Comparison of ENCODE assay signal across 8 cellular contexts in genomic region chr1:153958111-153958960, GRCh38. TPM values are rescaled to one million over a fixed set of nuclear protein-coding genes. Genes with fewer than 3 reads are reported as not detected.
A peak's percentile ranks its signal among the peaks of the same experiment; 100 is the strongest.
DNase-seq lines count a peak whose midpoint lies in the region; ATAC-seq and TF ChIP-seq lines count a peak whose summit lies in the region.

Gene CRTC2 (minus strand): TSS chr1:153958612. CDS start chr1:153958497, 115 bp downstream.

- H3K4me3 ChIP-seq in heart right ventricle (peak within 1 kb of the TSS; percentile 71 to 99 (median 94)), upper lobe of left lung (peak within 1 kb of the TSS; percentile 83 to 96 (median 90))

- peak; percentile 98 for DNase-seq in GM13977 (ENCODE audit: low spot score)
- DNase-seq in NCI-H146 treated with DMSO at 0.1 percent for 48 hours (lab: John Stamatoyannopoulos, UW; ENCODE audit: unreplicated experiment) = peak; percentile 99
- peak; percentile 98 for DNase-seq in amniotic epithelial cell (ENCODE audit: low read depth)
- peak; percentile 97 to 99 for DNase-seq in heart right ventricle
- DNase-seq in posterior cingulate gyrus = peak; percentile 98 to 100 (median 99)
- DNase-seq in upper lobe of left lung = peak; percentile 96 to 100

- peak in 1 of 4 donors; percentile 42 for TF ChIP-seq EP300 in upper lobe of left lung (IDR thresholded peaks at IDR 0.05)

- H3K27ac ChIP-seq in heart right ventricle (peak within 1 kb of the TSS; percentile 85 to 98 (median 94)), upper lobe of left lung (peak within 1 kb of the TSS; percentile 91 to 96 (median 93))

- no peaks in the 10 kb centered on the region for H3K27me3 ChIP-seq in heart right ventricle
- H3K27me3 ChIP-seq in upper lobe of left lung = no peaks in the 10 kb centered on the region

- TF ChIP-seq CTCF in GM13977 (IDR thresholded peaks at IDR 0.05; ENCODE audit: extremely low read depth, insufficient read depth, missing control alignments) = peak; percentile 19
- peak in 1 of 9 donors; percentile 25 for TF ChIP-seq CTCF in heart right ventricle (IDR thresholded peaks at IDR 0.05)
- peak in 1 of 6 experiments; percentile 12 for TF ChIP-seq CTCF in upper lobe of left lung (IDR thresholded peaks at IDR 0.05)

- H3K36me3 ChIP-seq in heart right ventricle (peaks cover 0 to 47% (median 19%) of the 10 kb centered on the region in 9 donors), upper lobe of left lung (peaks cover 0 to 46% (median 18%) of the 10 kb centered on the region in 4 donors)

- peak in 3 of 4 donors; percentile 43 to 88 (median 72) for TF ChIP-seq POLR2A in upper lobe of left lung (IDR thresholded peaks at IDR 0.05)

- ATAC-seq in HG02884 (IDR thresholded peaks at IDR 0.05; ENCODE audit: unreplicated experiment) (peak; percentile 78), heart right ventricle (peak; percentile 88 to 95 (median 90)), upper lobe of left lung (ENCODE audit: low FRiP score in 2 of 2) (peak; percentile 95)

- WGBS in heart right ventricle, 2 donors = 0 to 1% methylated on average over 73 to 74 of the region's 75 CpGs
- WGBS in upper lobe of left lung, 2 donors = 0 to 1% methylated on average over 38 to 68 of the region's 75 CpGs

- peaks cover 16 to 78% (median 58%) of the 10 kb centered on the region in 9 donors for H3K4me1 ChIP-seq in heart right ventricle
- peaks cover 48 to 78% (median 53%) of the 10 kb centered on the region in 4 donors for H3K4me1 ChIP-seq in upper lobe of left lung

- in situ Hi-C loops in GM13977 (cut with MboI; ENCODE audit: low pct_unique_long_range_greater_than_20kb, low sequenced_read_pairs, unreplicated experiment) = no loop called here

- H3K9me3 ChIP-seq in heart right ventricle (no peaks in the 10 kb centered on the region), upper lobe of left lung (no peaks in the 10 kb centered on the region)

- intact Hi-C loops in T-helper 1 cell treated with Interleukin-12 subunit alpha and Interleukin-12 subunit beta and Interleukin-4 antibody, amounts not matched to agents 30 ng/mL and 1 ng/mL, for 36 hours (cut with micrococcal nuclease) = loop anchor here (2.0 to 5.0 kb wide), 4 partner anchors 32 to 301 kb away; partner anchors contain the start of genes INTS3, RPS27 and SNAPIN
- intact Hi-C loops in heart right ventricle (cut with DNase I) (loop anchor here in 1 of 10 donors (10.0 kb wide), 1 partner anchor 164 kb away; no protein-coding TSS in a partner anchor), posterior cingulate gyrus (cut with DNase I) (loop anchor here (1.0 kb wide), 1 partner anchor 12 kb away; the partner anchor contains the start of gene DENND4B)

RNA-seq across cellular contexts. Expression of gene CRTC2, which starts in this region (rescaled TPM):
- 103 and 107 TPM in 2 replicates for total RNA-seq in T-helper 1 cell treated with Interleukin-12 subunit alpha and Interleukin-12 subunit beta and Interleukin-4 antibody, amounts not matched to agents 30 ng/mL and 1 ng/mL, for 36 hours
- total RNA-seq in heart right ventricle (10 to 100 TPM; 14.6 to 25.6 (median 18.0) TPM), upper lobe of left lung (10 to 100 TPM; 19.4 to 93.2 (median 37.6) TPM)
- polyA plus RNA-seq in heart right ventricle = 10 to 100 TPM; 19.2 to 50.5 TPM

Comparison
In these comparisons a context has a peak if more than half of its experiments do, and no peak if none do; other contexts are left out.
1. Peak in every context shown above with its lines: DNase-seq, ATAC-seq, H3K4me3 ChIP-seq and H3K27ac ChIP-seq.